8 cellular contexts compared by ENCODE assay signal in the genomic region with DNA sequence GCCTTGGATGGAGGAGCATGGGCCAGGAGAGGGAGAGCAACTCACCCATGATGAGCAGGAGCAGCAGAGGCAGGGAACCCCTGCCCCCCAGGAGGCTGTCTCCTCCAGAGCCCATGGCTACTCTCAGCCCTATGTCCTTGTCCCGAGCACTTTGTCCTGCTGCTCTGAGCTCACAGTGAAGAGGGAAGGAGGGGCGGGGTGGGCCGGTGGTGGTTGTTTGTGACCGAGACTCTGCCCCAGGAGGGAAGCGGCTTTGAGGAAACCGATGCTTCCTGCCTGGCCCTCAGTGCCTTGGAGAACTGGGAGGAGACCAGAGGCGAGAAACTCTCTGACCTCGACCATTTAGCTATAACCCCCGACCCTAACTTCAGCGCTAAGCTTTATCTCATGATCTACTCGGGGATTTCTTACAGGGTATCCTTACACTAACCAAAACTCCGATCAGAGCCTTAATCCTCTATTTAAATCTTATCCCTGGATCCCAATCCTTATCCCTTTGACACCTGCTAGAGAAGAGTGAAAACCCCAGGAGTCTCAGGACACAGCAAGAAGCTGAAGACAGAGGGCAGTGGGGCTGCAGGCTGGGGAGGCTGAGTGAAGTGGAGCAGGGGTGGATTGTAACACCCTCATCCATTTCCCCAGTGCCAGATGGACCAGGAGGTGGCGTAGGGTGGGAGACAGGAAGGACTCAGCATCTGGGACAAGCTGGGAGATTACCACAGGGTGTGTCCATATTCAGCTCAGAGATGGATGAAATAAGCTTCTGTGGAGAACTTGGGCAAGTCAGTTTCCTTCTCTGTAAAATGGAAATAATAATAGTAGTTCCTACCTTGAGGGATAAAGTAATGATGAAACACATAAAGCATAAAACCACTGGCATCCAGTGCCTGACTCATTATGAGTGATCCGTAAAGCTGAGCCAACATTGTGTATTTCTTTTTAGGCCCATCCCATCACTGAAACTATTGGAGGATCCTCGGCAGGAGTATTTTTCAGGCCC. TPM values are rescaled to one million over a fixed set of nuclear protein-coding genes. Genes with fewer than 3 reads are reported as not detected.
DNase-seq lines count a peak whose midpoint lies in the region; ATAC-seq and TF ChIP-seq lines count a peak whose summit lies in the region.

A gene (minus strand): TSS at position 185 of the 1,000 bp plus-strand sequence. CDS start 70 bp downstream, at position 115.

- peak within 1 kb of the TSS in 2 of 5 experiments; percentile 14 to 41 for H3K4me3 Mint-ChIP-seq in brain

- H3K4me1 Mint-ChIP-seq in brain = peaks cover 29% of the 10 kb centered on the region

- no peaks in the 10 kb centered on the region for H3K36me3 Mint-ChIP-seq in brain

- TF ChIP-seq CTCF in brain (conservative IDR thresholded peaks at IDR 0.05) = no peak

- H3K27me3 Mint-ChIP-seq in brain = peaks cover 22% of the 10 kb centered on the region

- peak; percentile 96 for DNase-seq in HCEC 1CT
- peak; percentile 50 for DNase-seq in islet precursor cell
- DNase-seq in stromal cell of bone marrow (ENCODE audit: low read depth) = peak; percentile 88
- DNase-seq in NCI-H2227 (lab: John Stamatoyannopoulos, UW; ENCODE audit: unreplicated experiment) = no peak
- DNase-seq in NCI-H2196 (lab: John Stamatoyannopoulos, UW; ENCODE audit: unreplicated experiment) = no peak
- DNase-seq in activated CD4-positive, CD25-positive, alpha-beta regulatory T cell treated with anti-CD3 and anti-CD28 coated beads, Interleukin-2, amount 50 U/mL, for 72 hours = no peak

- H3K27ac Mint-ChIP-seq in brain = peak within 1 kb of the TSS; percentile 38 to 96 (median 86)

- no peak for ATAC-seq in HG02981 (IDR thresholded peaks at IDR 0.05; ENCODE audit: unreplicated experiment)

- peaks cover 0 to 3% (median 0%) of the 10 kb centered on the region in 5 experiments for H3K9me3 Mint-ChIP-seq in brain

RNA-seq across cellular contexts. Expression of the gene that starts here (rescaled TPM):
- polyA plus RNA-seq in brain (ENCODE audit: insufficient read depth, low read depth, low replicate concordance) = 7.4 TPM

Comparison
In these comparisons a context has a peak if more than half of its experiments do, and no peak if none do; other contexts are left out.
1. DNase-seq: peak in HCEC 1CT (single experiment), islet precursor cell (single experiment) and stromal cell of bone marrow (single experiment); none in NCI-H2227 (single experiment), NCI-H2196 (single experiment) and activated CD4-positive, CD25-positive, alpha-beta regulatory T cell treated with anti-CD3 and anti-CD28 coated beads, Interleukin-2, amount 50 U/mL, for 72 hours (single experiment).